In the genomic region with DNA sequence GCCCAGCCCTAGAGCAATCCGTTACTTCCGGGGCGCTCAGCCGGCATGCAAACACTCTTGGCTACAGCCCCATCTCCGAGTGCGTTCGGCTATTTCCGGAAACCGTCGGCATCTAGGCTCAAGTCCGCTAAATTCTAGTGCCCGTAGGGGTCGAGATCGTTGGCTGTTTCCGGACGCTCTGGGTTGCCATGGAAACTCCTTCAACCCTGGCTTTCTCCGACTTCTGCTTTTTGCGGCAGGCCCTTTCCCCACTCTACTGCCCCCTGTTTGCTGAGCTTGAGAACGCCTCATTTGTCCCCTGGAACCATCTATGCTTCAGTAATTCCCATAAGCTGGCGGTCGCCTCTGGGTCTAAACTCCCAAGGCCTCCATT, we compare ENCODE assay signal across 1 cellular context.
TF ChIP-seq lines count a peak whose summit lies in the region.

No MANE protein-coding gene starts in this region.

TF ChIP-seq in K562, 482 proteins besides CTCF, POLR2A, EP300 and RAD21 (continued from another document and continues in another):
- TF ChIP-seq, protein P1, sequence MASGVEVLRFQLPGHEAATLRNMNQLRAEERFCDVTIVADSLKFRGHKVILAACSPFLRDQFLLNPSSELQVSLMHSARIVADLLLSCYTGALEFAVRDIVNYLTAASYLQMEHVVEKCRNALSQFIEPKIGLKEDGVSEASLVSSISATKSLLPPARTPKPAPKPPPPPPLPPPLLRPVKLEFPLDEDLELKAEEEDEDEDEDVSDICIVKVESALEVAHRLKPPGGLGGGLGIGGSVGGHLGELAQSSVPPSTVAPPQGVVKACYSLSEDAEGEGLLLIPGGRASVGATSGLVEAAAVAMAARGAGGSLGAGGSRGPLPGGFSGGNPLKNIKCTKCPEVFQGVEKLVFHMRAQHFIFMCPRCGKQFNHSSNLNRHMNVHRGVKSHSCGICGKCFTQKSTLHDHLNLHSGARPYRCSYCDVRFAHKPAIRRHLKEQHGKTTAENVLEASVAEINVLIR (CRISPR knock-in tag; IDR thresholded peaks at IDR 0.05) = no peak
- TF ChIP-seq, protein P2, sequence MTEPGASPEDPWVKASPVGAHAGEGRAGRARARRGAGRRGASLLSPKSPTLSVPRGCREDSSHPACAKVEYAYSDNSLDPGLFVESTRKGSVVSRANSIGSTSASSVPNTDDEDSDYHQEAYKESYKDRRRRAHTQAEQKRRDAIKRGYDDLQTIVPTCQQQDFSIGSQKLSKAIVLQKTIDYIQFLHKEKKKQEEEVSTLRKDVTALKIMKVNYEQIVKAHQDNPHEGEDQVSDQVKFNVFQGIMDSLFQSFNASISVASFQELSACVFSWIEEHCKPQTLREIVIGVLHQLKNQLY (CRISPR knock-in tag; conservative IDR thresholded peaks at IDR 0.05) = no peak
- TF ChIP-seq ZNF780A (CRISPR knock-in tag; IDR thresholded peaks at IDR 0.05) (no peak), XRCC5 (IDR thresholded peaks at IDR 0.05; ENCODE audit: low read depth, low read length) (peak; percentile 48; the same call in 1 of the 2 replicates), HDAC8 (tag; IDR thresholded peaks at IDR 0.05) (no peak), ZNF584 (CRISPR knock-in tag; IDR thresholded peaks at IDR 0.05; ENCODE audit: low read depth) (no peak), MEF2D (tag; conservative IDR thresholded peaks at IDR 0.05; ENCODE audit: low read depth) (no peak), HCFC1 (IDR thresholded peaks at IDR 0.05; ENCODE audit: low read depth, low read length) (peak; percentile 42; the same call in 1 of the 2 replicates), ZNF224 (CRISPR knock-in tag; IDR thresholded peaks at IDR 0.05) (no peak), MAFG (tag; conservative IDR thresholded peaks at IDR 0.05) (no peak), ZNF12 (CRISPR knock-in tag; IDR thresholded peaks at IDR 0.05) (no peak), TCF3 (CRISPR knock-in tag; IDR thresholded peaks at IDR 0.05) (0 out of 2 replicates have a peak, but pooled peaks have one; percentile 11), LARP7 (IDR thresholded peaks at IDR 0.05) (no peak), NFE2 (IDR thresholded peaks at IDR 0.05; ENCODE audit: low read depth) (no peak), ETV5 (CRISPR knock-in tag; IDR thresholded peaks at IDR 0.05; ENCODE audit: low read depth) (peak; percentile 93), BHLHE40 (IDR thresholded peaks at IDR 0.05; ENCODE audit: low read length) (no peak), SUPT5H (IDR thresholded peaks at IDR 0.05) (no peak), KDM5B (IDR thresholded peaks at IDR 0.05; ENCODE audit: insufficient replicate concordance, low read depth, low read length) (no peak), SREBF1 (IDR thresholded peaks at IDR 0.05; ENCODE audit: borderline replicate concordance, low read depth, low read length) (no peak), POLR2G (IDR thresholded peaks at IDR 0.05; ENCODE audit: low read depth, low read length) (peak; percentile 60), MBD2 (IDR thresholded peaks at IDR 0.05; ENCODE audit: borderline replicate concordance, low read depth) (0 out of 2 replicates have a peak, but pooled peaks have one; percentile 18), SAP30 (IDR thresholded peaks at IDR 0.05; ENCODE audit: borderline replicate concordance, insufficient read depth, low read depth, low read length, poor library complexity, severe bottlenecking) (peak; percentile 50), BRD4 (IDR thresholded peaks at IDR 0.05) (no peak), KLF16 (IDR thresholded peaks at IDR 0.05) (peak; percentile 67; the same call in 1 of the 2 replicates), SNIP1 (IDR thresholded peaks at IDR 0.05; ENCODE audit: low read depth) (no peak), ZNF24 (IDR thresholded peaks at IDR 0.05) (peak; percentile 71; the same call in 1 of the 2 replicates), HDGF (IDR thresholded peaks at IDR 0.05) (0 out of 2 replicates have a peak, but pooled peaks have one; percentile 18), SIX5 (IDR thresholded peaks at IDR 0.05; ENCODE audit: borderline replicate concordance in 1 of 2, insufficient read depth in 1 of 2, low read depth in 1 of 2, low read length in 2 of 2) (no peak)
- TF ChIP-seq, protein P3, sequence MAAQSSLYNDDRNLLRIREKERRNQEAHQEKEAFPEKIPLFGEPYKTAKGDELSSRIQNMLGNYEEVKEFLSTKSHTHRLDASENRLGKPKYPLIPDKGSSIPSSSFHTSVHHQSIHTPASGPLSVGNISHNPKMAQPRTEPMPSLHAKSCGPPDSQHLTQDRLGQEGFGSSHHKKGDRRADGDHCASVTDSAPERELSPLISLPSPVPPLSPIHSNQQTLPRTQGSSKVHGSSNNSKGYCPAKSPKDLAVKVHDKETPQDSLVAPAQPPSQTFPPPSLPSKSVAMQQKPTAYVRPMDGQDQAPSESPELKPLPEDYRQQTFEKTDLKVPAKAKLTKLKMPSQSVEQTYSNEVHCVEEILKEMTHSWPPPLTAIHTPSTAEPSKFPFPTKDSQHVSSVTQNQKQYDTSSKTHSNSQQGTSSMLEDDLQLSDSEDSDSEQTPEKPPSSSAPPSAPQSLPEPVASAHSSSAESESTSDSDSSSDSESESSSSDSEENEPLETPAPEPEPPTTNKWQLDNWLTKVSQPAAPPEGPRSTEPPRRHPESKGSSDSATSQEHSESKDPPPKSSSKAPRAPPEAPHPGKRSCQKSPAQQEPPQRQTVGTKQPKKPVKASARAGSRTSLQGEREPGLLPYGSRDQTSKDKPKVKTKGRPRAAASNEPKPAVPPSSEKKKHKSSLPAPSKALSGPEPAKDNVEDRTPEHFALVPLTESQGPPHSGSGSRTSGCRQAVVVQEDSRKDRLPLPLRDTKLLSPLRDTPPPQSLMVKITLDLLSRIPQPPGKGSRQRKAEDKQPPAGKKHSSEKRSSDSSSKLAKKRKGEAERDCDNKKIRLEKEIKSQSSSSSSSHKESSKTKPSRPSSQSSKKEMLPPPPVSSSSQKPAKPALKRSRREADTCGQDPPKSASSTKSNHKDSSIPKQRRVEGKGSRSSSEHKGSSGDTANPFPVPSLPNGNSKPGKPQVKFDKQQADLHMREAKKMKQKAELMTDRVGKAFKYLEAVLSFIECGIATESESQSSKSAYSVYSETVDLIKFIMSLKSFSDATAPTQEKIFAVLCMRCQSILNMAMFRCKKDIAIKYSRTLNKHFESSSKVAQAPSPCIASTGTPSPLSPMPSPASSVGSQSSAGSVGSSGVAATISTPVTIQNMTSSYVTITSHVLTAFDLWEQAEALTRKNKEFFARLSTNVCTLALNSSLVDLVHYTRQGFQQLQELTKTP (IDR thresholded peaks at IDR 0.05; ENCODE audit: low read depth in 1 of 2, partially characterized antibody in 2 of 2) = peak in 1 of 2 experiments; percentile 20
- TF ChIP-seq, protein P4, sequence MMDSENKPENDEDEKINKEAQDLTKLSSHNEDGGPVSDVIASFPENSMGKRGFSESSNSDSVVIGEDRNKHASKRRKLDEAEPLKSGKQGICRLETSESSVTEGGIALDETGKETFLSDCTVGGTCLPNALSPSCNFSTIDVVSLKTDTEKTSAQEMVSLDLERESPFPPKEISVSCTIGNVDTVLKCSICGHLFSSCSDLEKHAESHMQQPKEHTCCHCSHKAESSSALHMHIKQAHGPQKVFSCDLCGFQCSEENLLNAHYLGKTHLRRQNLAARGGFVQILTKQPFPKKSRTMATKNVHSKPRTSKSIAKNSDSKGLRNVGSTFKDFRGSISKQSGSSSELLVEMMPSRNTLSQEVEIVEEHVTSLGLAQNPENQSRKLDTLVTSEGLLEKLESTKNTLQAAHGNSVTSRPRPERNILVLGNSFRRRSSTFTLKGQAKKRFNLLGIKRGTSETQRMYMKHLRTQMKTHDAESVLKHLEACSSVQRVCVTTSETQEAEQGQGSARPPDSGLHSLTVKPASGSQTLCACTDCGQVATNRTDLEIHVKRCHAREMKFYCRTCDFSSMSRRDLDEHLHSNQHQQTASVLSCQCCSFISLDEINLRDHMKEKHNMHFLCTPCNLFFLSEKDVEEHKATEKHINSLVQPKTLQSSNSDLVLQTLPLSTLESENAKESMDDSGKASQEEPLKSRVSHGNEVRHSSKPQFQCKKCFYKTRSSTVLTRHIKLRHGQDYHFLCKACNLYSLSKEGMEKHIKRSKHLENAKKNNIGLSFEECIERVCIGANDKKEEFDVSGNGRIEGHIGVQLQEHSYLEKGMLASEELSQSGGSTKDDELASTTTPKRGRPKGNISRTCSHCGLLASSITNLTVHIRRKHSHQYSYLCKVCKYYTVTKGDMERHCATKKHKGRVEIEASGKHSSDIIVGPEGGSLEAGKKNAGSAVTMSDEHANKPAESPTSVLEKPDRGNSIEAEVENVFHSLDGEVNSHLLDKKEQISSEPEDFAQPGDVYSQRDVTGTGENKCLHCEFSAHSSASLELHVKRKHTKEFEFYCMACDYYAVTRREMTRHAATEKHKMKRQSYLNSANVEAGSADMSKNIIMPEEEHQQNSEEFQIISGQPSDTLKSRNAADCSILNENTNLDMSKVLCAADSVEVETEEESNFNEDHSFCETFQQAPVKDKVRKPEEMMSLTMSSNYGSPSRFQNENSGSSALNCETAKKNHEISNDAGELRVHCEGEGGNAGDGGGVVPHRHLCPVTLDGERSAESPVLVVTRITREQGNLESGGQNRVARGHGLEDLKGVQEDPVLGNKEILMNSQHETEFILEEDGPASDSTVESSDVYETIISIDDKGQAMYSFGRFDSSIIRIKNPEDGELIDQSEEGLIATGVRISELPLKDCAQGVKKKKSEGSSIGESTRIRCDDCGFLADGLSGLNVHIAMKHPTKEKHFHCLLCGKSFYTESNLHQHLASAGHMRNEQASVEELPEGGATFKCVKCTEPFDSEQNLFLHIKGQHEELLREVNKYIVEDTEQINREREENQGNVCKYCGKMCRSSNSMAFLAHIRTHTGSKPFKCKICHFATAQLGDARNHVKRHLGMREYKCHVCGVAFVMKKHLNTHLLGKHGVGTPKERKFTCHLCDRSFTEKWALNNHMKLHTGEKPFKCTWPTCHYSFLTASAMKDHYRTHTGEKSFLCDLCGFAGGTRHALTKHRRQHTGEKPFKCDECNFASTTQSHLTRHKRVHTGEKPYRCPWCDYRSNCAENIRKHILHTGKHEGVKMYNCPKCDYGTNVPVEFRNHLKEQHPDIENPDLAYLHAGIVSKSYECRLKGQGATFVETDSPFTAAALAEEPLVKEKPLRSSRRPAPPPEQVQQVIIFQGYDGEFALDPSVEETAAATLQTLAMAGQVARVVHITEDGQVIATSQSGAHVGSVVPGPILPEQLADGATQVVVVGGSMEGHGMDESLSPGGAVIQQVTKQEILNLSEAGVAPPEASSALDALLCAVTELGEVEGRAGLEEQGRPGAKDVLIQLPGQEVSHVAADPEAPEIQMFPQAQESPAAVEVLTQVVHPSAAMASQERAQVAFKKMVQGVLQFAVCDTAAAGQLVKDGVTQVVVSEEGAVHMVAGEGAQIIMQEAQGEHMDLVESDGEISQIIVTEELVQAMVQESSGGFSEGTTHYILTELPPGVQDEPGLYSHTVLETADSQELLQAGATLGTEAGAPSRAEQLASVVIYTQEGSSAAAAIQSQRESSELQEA (IDR thresholded peaks at IDR 0.05; ENCODE audit: low read depth) = no peak
- TF ChIP-seq, protein P5, sequence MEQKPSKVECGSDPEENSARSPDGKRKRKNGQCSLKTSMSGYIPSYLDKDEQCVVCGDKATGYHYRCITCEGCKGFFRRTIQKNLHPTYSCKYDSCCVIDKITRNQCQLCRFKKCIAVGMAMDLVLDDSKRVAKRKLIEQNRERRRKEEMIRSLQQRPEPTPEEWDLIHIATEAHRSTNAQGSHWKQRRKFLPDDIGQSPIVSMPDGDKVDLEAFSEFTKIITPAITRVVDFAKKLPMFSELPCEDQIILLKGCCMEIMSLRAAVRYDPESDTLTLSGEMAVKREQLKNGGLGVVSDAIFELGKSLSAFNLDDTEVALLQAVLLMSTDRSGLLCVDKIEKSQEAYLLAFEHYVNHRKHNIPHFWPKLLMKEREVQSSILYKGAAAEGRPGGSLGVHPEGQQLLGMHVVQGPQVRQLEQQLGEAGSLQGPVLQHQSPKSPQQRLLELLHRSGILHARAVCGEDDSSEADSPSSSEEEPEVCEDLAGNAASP (IDR thresholded peaks at IDR 0.05) = no peak
- TF ChIP-seq, protein P6, sequence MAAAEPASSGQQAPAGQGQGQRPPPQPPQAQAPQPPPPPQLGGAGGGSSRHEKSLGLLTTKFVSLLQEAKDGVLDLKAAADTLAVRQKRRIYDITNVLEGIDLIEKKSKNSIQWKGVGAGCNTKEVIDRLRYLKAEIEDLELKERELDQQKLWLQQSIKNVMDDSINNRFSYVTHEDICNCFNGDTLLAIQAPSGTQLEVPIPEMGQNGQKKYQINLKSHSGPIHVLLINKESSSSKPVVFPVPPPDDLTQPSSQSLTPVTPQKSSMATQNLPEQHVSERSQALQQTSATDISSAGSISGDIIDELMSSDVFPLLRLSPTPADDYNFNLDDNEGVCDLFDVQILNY (CRISPR knock-in tag; IDR thresholded peaks at IDR 0.05) = 0 out of 2 replicates have a peak, but pooled peaks have one; percentile 46
- TF ChIP-seq, protein P7, sequence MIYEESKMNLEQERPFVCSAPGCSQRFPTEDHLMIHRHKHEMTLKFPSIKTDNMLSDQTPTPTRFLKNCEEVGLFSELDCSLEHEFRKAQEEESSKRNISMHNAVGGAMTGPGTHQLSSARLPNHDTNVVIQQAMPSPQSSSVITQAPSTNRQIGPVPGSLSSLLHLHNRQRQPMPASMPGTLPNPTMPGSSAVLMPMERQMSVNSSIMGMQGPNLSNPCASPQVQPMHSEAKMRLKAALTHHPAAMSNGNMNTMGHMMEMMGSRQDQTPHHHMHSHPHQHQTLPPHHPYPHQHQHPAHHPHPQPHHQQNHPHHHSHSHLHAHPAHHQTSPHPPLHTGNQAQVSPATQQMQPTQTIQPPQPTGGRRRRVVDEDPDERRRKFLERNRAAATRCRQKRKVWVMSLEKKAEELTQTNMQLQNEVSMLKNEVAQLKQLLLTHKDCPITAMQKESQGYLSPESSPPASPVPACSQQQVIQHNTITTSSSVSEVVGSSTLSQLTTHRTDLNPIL (CRISPR knock-in tag; IDR thresholded peaks at IDR 0.05) = no peak
- TF ChIP-seq, protein P8, sequence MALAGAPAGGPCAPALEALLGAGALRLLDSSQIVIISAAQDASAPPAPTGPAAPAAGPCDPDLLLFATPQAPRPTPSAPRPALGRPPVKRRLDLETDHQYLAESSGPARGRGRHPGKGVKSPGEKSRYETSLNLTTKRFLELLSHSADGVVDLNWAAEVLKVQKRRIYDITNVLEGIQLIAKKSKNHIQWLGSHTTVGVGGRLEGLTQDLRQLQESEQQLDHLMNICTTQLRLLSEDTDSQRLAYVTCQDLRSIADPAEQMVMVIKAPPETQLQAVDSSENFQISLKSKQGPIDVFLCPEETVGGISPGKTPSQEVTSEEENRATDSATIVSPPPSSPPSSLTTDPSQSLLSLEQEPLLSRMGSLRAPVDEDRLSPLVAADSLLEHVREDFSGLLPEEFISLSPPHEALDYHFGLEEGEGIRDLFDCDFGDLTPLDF (CRISPR knock-in tag; IDR thresholded peaks at IDR 0.05) = peak; percentile 58; the same call in 1 of the 2 replicates
- TF ChIP-seq, protein P9, sequence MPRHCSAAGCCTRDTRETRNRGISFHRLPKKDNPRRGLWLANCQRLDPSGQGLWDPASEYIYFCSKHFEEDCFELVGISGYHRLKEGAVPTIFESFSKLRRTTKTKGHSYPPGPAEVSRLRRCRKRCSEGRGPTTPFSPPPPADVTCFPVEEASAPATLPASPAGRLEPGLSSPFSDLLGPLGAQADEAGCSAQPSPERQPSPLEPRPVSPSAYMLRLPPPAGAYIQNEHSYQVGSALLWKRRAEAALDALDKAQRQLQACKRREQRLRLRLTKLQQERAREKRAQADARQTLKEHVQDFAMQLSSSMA (CRISPR knock-in tag; IDR thresholded peaks at IDR 0.05) = no peak
- TF ChIP-seq, protein P10, sequence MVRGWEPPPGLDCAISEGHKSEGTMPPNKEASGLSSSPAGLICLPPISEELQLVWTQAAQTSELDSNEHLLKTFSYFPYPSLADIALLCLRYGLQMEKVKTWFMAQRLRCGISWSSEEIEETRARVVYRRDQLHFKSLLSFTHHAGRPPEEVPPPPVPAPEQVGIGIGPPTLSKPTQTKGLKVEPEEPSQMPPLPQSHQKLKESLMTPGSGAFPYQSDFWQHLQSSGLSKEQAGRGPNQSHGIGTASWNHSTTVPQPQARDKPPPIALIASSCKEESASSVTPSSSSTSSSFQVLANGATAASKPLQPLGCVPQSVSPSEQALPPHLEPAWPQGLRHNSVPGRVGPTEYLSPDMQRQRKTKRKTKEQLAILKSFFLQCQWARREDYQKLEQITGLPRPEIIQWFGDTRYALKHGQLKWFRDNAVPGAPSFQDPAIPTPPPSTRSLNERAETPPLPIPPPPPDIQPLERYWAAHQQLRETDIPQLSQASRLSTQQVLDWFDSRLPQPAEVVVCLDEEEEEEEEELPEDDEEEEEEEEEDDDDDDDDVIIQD (CRISPR knock-in tag; IDR thresholded peaks at IDR 0.05) = no peak
